23 cellular contexts compared by ENCODE assay signal in genomic region chr18:80193701-80194100, GRCh38. TPM values are rescaled to one million over a fixed set of nuclear protein-coding genes. Genes with fewer than 3 reads are reported as not detected.
A peak's percentile ranks its signal among the peaks of the same experiment; 100 is the strongest.
DNase-seq lines count a peak whose midpoint lies in the region; ATAC-seq and TF ChIP-seq lines count a peak whose summit lies in the region.
"Had no signal": no experiment of that assay in that cellular context is flagged by ENCODE, and none has a peak within 500 bp of the region (broad histone marks: within the 10 kb centered on the region; RNA-seq: fewer than 3 reads in every experiment).

No MANE protein-coding gene starts in this region.

- peaks cover 0 to 3% of the 10 kb centered on the region in 2 donors for H3K4me1 ChIP-seq in right atrium auricular region
- H3K4me1 ChIP-seq in left ventricle myocardium inferior = peaks cover 12% of the 10 kb centered on the region
- peaks cover 3% of the 10 kb centered on the region for H3K4me1 ChIP-seq in endodermal cell (ENCODE audit: control insufficient read depth, insufficient read depth, low read length)
- peaks cover 12 to 13% of the 10 kb centered on the region in 2 donors for H3K4me1 ChIP-seq in neuronal stem cell (ENCODE audit: control insufficient read depth in 2 of 2, insufficient read depth in 1 of 2, low read depth in 1 of 2, low read length in 2 of 2)
- peaks cover 0 to 4% (median 2%) of the 10 kb centered on the region in 4 donors for H3K4me1 ChIP-seq in upper lobe of left lung
- H3K4me1 ChIP-seq: A549 had no signal

- no peak overlapping the region for H2BK5ac ChIP-seq in neuronal stem cell (ENCODE audit: low read length)

- no peak overlapping the region for H2BK15ac ChIP-seq in neuronal stem cell (ENCODE audit: low read length)

- H3K9me3 ChIP-seq in right atrium auricular region (no peaks in the 10 kb centered on the region), left ventricle myocardium inferior (replicated peaks) (no peaks in the 10 kb centered on the region), endodermal cell (ENCODE audit: control insufficient read depth, low read length) (no peaks in the 10 kb centered on the region), neuronal stem cell (replicated peaks in 1 of 2; ENCODE audit: control insufficient read depth in 2 of 2, insufficient read depth in 1 of 2, low read depth in 1 of 2, low read length in 2 of 2) (no peaks in the 10 kb centered on the region), upper lobe of left lung (no peaks in the 10 kb centered on the region)
- H3K9me3 ChIP-seq: A549; BLaER1 treated with 17β-estradiol and CSF1 and Interleukin-3, amounts not matched to agents 10 nM and 100 nM; HAP-1 had no signal

- H3K4ac ChIP-seq in neuronal stem cell (ENCODE audit: low read length) = no peak overlapping the region

- H3K4me3 ChIP-seq in right atrium auricular region (no peak overlapping the region), left ventricle myocardium inferior (no peak overlapping the region), endodermal cell (ENCODE audit: low read length) (no peak overlapping the region), neuronal stem cell (ENCODE audit: low read length in 2 of 2) (no peak overlapping the region), upper lobe of left lung (no peak overlapping the region)
- H3K4me3 ChIP-seq: A549; BLaER1 treated with 17β-estradiol and CSF1 and Interleukin-3, amounts not matched to agents 10 nM and 100 nM; HAP-1 had no signal

- H3K4me1 Mint-ChIP-seq in endodermal cell = peaks cover 14% of the 10 kb centered on the region

- no peaks in the 10 kb centered on the region for H3K36me3 Mint-ChIP-seq in endodermal cell (ENCODE audit: low read depth)
- H3K36me3 Mint-ChIP-seq: CD8-positive, alpha-beta T cell had no signal

- no peak for ATAC-seq in upper lobe of left lung (ENCODE audit: low FRiP score in 2 of 2)
- ATAC-seq: A549; CD8-positive, alpha-beta T cell; PC-3 had no signal

- H3K14ac ChIP-seq in neuronal stem cell (ENCODE audit: low read length) = peak overlapping the region; percentile 74

- intact Hi-C loops in left ventricle myocardium inferior (cut with micrococcal nuclease) = no loop called here

- H2AK5ac ChIP-seq in neuronal stem cell (ENCODE audit: low read depth, low read length) = no peak overlapping the region

- H3K23ac ChIP-seq in neuronal stem cell (ENCODE audit: low read depth, low read length, poor library complexity) = peak overlapping the region; percentile 39

- peak overlapping the region; percentile 32 for H4K91ac ChIP-seq in neuronal stem cell (ENCODE audit: low read depth, low read length, poor library complexity)

- H4K8ac ChIP-seq in neuronal stem cell (ENCODE audit: low read depth, low read length) = no peak overlapping the region

- no peak overlapping the region for H3K4me3 Mint-ChIP-seq in endodermal cell
- H3K4me3 Mint-ChIP-seq: CD8-positive, alpha-beta T cell had no signal

- H3K27me3 ChIP-seq in right atrium auricular region = no peaks in the 10 kb centered on the region
- H3K27me3 ChIP-seq in left ventricle myocardium inferior (ENCODE audit: low read depth) = peaks cover 21% of the 10 kb centered on the region
- no peaks in the 10 kb centered on the region for H3K27me3 ChIP-seq in endodermal cell (ENCODE audit: control insufficient read depth, insufficient read depth, low read length, poor library complexity, severe bottlenecking)
- no peaks in the 10 kb centered on the region for H3K27me3 ChIP-seq in neuronal stem cell (ENCODE audit: control insufficient read depth in 3 of 3, insufficient read depth in 3 of 3, low read depth in 1 of 3, low read length in 3 of 3)
- H3K27me3 ChIP-seq in upper lobe of left lung = no peaks in the 10 kb centered on the region
- H3K27me3 ChIP-seq: BLaER1 treated with 17β-estradiol and CSF1 and Interleukin-3, amounts not matched to agents 10 nM and 100 nM had no signal

- H3K27ac ChIP-seq in right atrium auricular region (no peak overlapping the region), left ventricle myocardium inferior (replicated peaks) (no peak overlapping the region), endodermal cell (ENCODE audit: low read depth, low read length) (no peak overlapping the region), neuronal stem cell (replicated peaks; ENCODE audit: low read length) (no peak overlapping the region), upper lobe of left lung (no peak overlapping the region)
- H3K27ac ChIP-seq: A549; BLaER1 treated with 17β-estradiol and CSF1 and Interleukin-3, amounts not matched to agents 10 nM and 100 nM; KMS-11 had no signal

- TF ChIP-seq CTCF in right atrium auricular region (IDR thresholded peaks at IDR 0.05) = no peak
- TF ChIP-seq CTCF in left ventricle myocardium inferior (IDR thresholded peaks at IDR 0.05; ENCODE audit: borderline replicate concordance) = no peak
- no peak for TF ChIP-seq CTCF in endodermal cell (conservative IDR thresholded peaks at IDR 0.05)
- TF ChIP-seq CTCF in upper lobe of left lung (IDR thresholded peaks at IDR 0.05) = no peak

- H3K18ac ChIP-seq in neuronal stem cell (ENCODE audit: low read length) = no peak overlapping the region

- 88 to 100% methylated on average over 1 to 5 of the region's 5 CpGs for WGBS in endodermal cell (ENCODE audit: insufficient coverage in 1 of 2, insufficient read length in 1 of 2), 2 experiments
- no CpG with 5 or more reads among the region's 5 CpGs for WGBS in neuronal stem cell (ENCODE audit: extremely low coverage in 2 of 2, insufficient read length in 2 of 2, insufficient replicate concordance in 1 of 2), 2 donors
- WGBS in upper lobe of left lung, 2 donors = 41 to 58% methylated on average over 5 of the region's 5 CpGs

- H3K27me3 Mint-ChIP-seq in endodermal cell (ENCODE audit: insufficient read depth) = no peaks in the 10 kb centered on the region

- H3K4me2 ChIP-seq in neuronal stem cell (ENCODE audit: insufficient read depth, low read length, poor library complexity, severe bottlenecking) = no peak overlapping the region
- H3K4me2 ChIP-seq: A549, KMS-11 had no signal

- no peak overlapping the region for H2BK12ac ChIP-seq in neuronal stem cell (ENCODE audit: low read length)

- H3K79me1 ChIP-seq in neuronal stem cell (ENCODE audit: low read depth, low read length) = peaks cover 4% of the 10 kb centered on the region

- no peaks in the 10 kb centered on the region for H3K9me3 Mint-ChIP-seq in endodermal cell
- H3K9me3 Mint-ChIP-seq: CD8-positive, alpha-beta T cell had no signal

- H3K9ac ChIP-seq in endodermal cell (ENCODE audit: extremely low read depth, low read length, poor library complexity, severe bottlenecking) (no peak overlapping the region), neuronal stem cell (ENCODE audit: low read depth, low read length, poor library complexity) (no peak overlapping the region)
- H3K9ac ChIP-seq: BLaER1 treated with 17β-estradiol and CSF1 and Interleukin-3, amounts not matched to agents 10 nM and 100 nM; KMS-11 had no signal

- DNase-seq in right atrium auricular region (ENCODE audit: low spot score) = peak; percentile 38
- no peak for DNase-seq in left ventricle myocardium inferior
- DNase-seq in endodermal cell = peak; percentile 28
- DNase-seq in neuronal stem cell (ENCODE audit: low spot score) = no peak
- DNase-seq in activated T-cell treated with anti-CD3 and anti-CD28 coated beads, Interleukin-2, amount 50 U/mL, for 1 hour = no peak
- DNase-seq in upper lobe of left lung = no peak
- no peak for DNase-seq in activated CD4-positive, alpha-beta T cell treated with anti-CD3 and anti-CD28 coated beads for 1 hour
- DNase-seq: Calu3; CD8-positive, alpha-beta T cell; DMS53; EL; MV-4-11; NCI-H187 treated with DMSO at 0.1 percent for 48 hours; NCI-H2227 treated with DMSO at 0.1 percent for 48 hours; NCI-H510A treated with DMSO at 0.1 percent for 48 hours; NCI-H774; PC-3; RPMI8226; SIG-M5 had no signal

- TF ChIP-seq EP300 in upper lobe of left lung (IDR thresholded peaks at IDR 0.05) = no peak

- no peak overlapping the region for H2BK120ac ChIP-seq in neuronal stem cell (ENCODE audit: low read depth, low read length)

- H2AFZ ChIP-seq in neuronal stem cell (ENCODE audit: low read length) = no peak overlapping the region

- H3K27ac Mint-ChIP-seq in endodermal cell = no peak overlapping the region
- H3K27ac Mint-ChIP-seq: CD8-positive, alpha-beta T cell had no signal

- no peaks in the 10 kb centered on the region for H3K36me3 ChIP-seq in right atrium auricular region
- H3K36me3 ChIP-seq in left ventricle myocardium inferior = no peaks in the 10 kb centered on the region
- H3K36me3 ChIP-seq in endodermal cell (ENCODE audit: control insufficient read depth, insufficient read depth, low read length) = no peaks in the 10 kb centered on the region
- H3K36me3 ChIP-seq in neuronal stem cell (replicated peaks in 1 of 2; ENCODE audit: control insufficient read depth in 2 of 2, insufficient read depth in 2 of 2, low read length in 2 of 2) = peaks cover 7 to 51% of the 10 kb centered on the region in 2 donors
- no peaks in the 10 kb centered on the region for H3K36me3 ChIP-seq in upper lobe of left lung
- H3K36me3 ChIP-seq: BLaER1 treated with 17β-estradiol and CSF1 and Interleukin-3, amounts not matched to agents 10 nM and 100 nM; HAP-1 had no signal

- no peak for TF ChIP-seq POLR2A in upper lobe of left lung (IDR thresholded peaks at IDR 0.05)

RNA-seq across cellular contexts. Expression of gene PARD6G, which starts 53.6 kb away (rescaled TPM):
- total RNA-seq in right atrium auricular region (1 to 10 TPM; 1.9 to 2.8 TPM), left ventricle myocardium inferior (2.0 TPM), endodermal cell (10 to 100 TPM; 15.4 to 17.3 TPM), upper lobe of left lung (1 to 10 TPM; 1.4 to 6.1 (median 3.5) TPM)
- 24.1 TPM for polyA plus RNA-seq in endodermal cell (2013, experiment 1 of 2)
- 25.0 TPM for polyA plus RNA-seq in endodermal cell (2013, experiment 2 of 2)
- polyA plus RNA-seq in neuronal stem cell (2013, experiment 1 of 2) = 24.1 TPM
- 23.1 TPM for polyA plus RNA-seq in neuronal stem cell (2013, experiment 2 of 2)

Comparison
In these comparisons a context has a peak if more than half of its experiments do, and no peak if none do; other contexts are left out.
1. DNase-seq: peak in right atrium auricular region (single experiment) and endodermal cell (single experiment); none in left ventricle myocardium inferior (single experiment), neuronal stem cell (single experiment), activated T-cell treated with anti-CD3 and anti-CD28 coated beads, Interleukin-2, amount 50 U/mL, for 1 hour (single experiment), upper lobe of left lung (0 of 2) and activated CD4-positive, alpha-beta T cell treated with anti-CD3 and anti-CD28 coated beads for 1 hour (single experiment).